Comparison of ENCODE assay signal across 8 cellular contexts in genomic region chr3:185935465-185936263, GRCh38. TPM values are rescaled to one million over a fixed set of nuclear protein-coding genes. Genes with fewer than 3 reads are reported as not detected.
DNase-seq lines count a peak whose midpoint lies in the region; ATAC-seq and TF ChIP-seq lines count a peak whose summit lies in the region.

No MANE protein-coding gene starts in this region.

- H2BK12ac ChIP-seq in H9 (ENCODE audit: insufficient read length, low read depth, low read length), result no peak overlapping the region

- no peak for DNase-seq in H9
- no peak for DNase-seq in SJSA1 (ENCODE audit: low read depth in 1 of 2, low spot score in 2 of 2)
- no peak for DNase-seq in fibroblast of mammary gland (ENCODE audit: low read depth)
- no peak for DNase-seq in NCI-H187 treated with DMSO at 0.1 percent for 48 hours (lab: John Stamatoyannopoulos, UW)
- no peak for DNase-seq in NCI-H226
- DNase-seq in activated CD4-positive, alpha-beta T cell treated with anti-CD3 and anti-CD28 coated beads for 48 hours, result no peak

- H3K18ac ChIP-seq in H9 (ENCODE audit: insufficient read length, low read depth, low read length), result no peak overlapping the region

- H3K4ac ChIP-seq in H9 (ENCODE audit: low read depth, low read length), result no peak overlapping the region

- H4K5ac ChIP-seq in H9 (ENCODE audit: insufficient read length, low read depth, low read length), result no peak overlapping the region

- H3K14ac ChIP-seq in H9 (ENCODE audit: insufficient read depth, low read length), result no peak overlapping the region

- no peaks in the 10 kb centered on the region for H4K20me1 ChIP-seq in H9 (ENCODE audit: control insufficient read depth, insufficient read depth, insufficient read length)

- H3K4me3 ChIP-seq in SJSA1 (peak overlapping the region; percentile 87), fibroblast of mammary gland (ENCODE audit: control insufficient read depth, low read depth, low read length) (peak overlapping the region; percentile 100), skeletal muscle satellite cell (ENCODE audit: low read length) (peak overlapping the region; percentile 96)

- no peaks in the 10 kb centered on the region for H3K79me1 ChIP-seq in H9 (ENCODE audit: insufficient read depth, low read depth, low read length, poor library complexity, severe bottlenecking)

- no peak overlapping the region for H2AK5ac ChIP-seq in H9 (ENCODE audit: insufficient read length, low read length)

- H3K9me3 ChIP-seq in H9 (ENCODE audit: control insufficient read depth, low read depth, low read length) (no peaks in the 10 kb centered on the region), SJSA1 (replicated peaks) (0 out of 2 replicates have a peak, but pooled peaks cover 3% of the 10 kb centered on the region), skeletal muscle satellite cell (replicated peaks; ENCODE audit: low read length) (no peaks in the 10 kb centered on the region)

- H3K36me3 ChIP-seq in SJSA1 (peaks cover 61% of the 10 kb centered on the region), skeletal muscle satellite cell (ENCODE audit: insufficient read depth, low read length) (peaks cover 25% of the 10 kb centered on the region)

- H3K27me3 ChIP-seq in H9 (ENCODE audit: insufficient read depth, low read length) (no peaks in the 10 kb centered on the region), SJSA1 (replicated peaks) (no peaks in the 10 kb centered on the region), skeletal muscle satellite cell (ENCODE audit: control insufficient read depth, insufficient read depth, low read length) (no peaks in the 10 kb centered on the region)

- H4K91ac ChIP-seq in H9 (ENCODE audit: insufficient read length, low read depth, low read length), result no peak overlapping the region

- peaks cover 68% of the 10 kb centered on the region for H3K79me2 ChIP-seq in H9 (ENCODE audit: insufficient read depth, low read length)

- H2BK20ac ChIP-seq in H9 (ENCODE audit: low read depth, low read length, poor library complexity, severe bottlenecking), result no peak overlapping the region

- H3K23me2 ChIP-seq in H9 (ENCODE audit: insufficient read length, low read depth, low read length, poor library complexity, severe bottlenecking), result peaks cover 15% of the 10 kb centered on the region

- H3K27ac ChIP-seq in H9 (ENCODE audit: insufficient read length, low read depth, low read length) (no peak overlapping the region), SJSA1 (peak overlapping the region; percentile 96)

- peaks cover 14% of the 10 kb centered on the region for H3K27me3 Mint-ChIP-seq in H9 (ENCODE audit: low read depth)

- peak overlapping the region; percentile 98 for H3K4me2 ChIP-seq in H9 (ENCODE audit: insufficient read depth, insufficient read length, low read length)
- peak overlapping the region; percentile 84 for H3K4me2 ChIP-seq in skeletal muscle satellite cell (ENCODE audit: low read length)

- no peak overlapping the region for H2AFZ ChIP-seq in H9 (ENCODE audit: low read length)

- H3K4me1 Mint-ChIP-seq in H9, result peaks cover 42 to 46% of the 10 kb centered on the region in 2 experiments

- no peak overlapping the region for H2BK5ac ChIP-seq in H9 (ENCODE audit: insufficient read length, low read length)

- peak overlapping the region; percentile 100 for H3K9ac ChIP-seq in H9 (ENCODE audit: extremely low read depth, insufficient read length, low read length)
- peak overlapping the region; percentile 100 for H3K9ac ChIP-seq in skeletal muscle satellite cell (ENCODE audit: low read depth, low read length)

- WGBS in H9 (ENCODE audit: extremely low coverage, insufficient read length, low lambda C conversion rate), result no CpG with 5 or more reads among the region's 11 CpGs

- no peak overlapping the region for H3K56ac ChIP-seq in H9 (ENCODE audit: insufficient read length, low read depth, low read length)

- no peak overlapping the region for H2BK15ac ChIP-seq in H9 (ENCODE audit: low read depth, low read length)

- peak overlapping the region; percentile 100 for H3K4me3 Mint-ChIP-seq in H9

- peak overlapping the region; percentile 100; a peak in 5 of 7 replicates for H3K27ac Mint-ChIP-seq in H9

- H2BK120ac ChIP-seq in H9 (ENCODE audit: low read depth, low read length, poor library complexity, severe bottlenecking), result no peak overlapping the region

- TF ChIP-seq CTCF in H9 (conservative IDR thresholded peaks at IDR 0.05), result no peak
- no peak for TF ChIP-seq CTCF in fibroblast of mammary gland (conservative IDR thresholded peaks at IDR 0.05; ENCODE audit: control insufficient read depth, insufficient read depth, low read depth, low read length)

- ATAC-seq in HG02840 (IDR thresholded peaks at IDR 0.05; ENCODE audit: low FRiP score, unreplicated experiment), result no peak

- no peak overlapping the region for H4K8ac ChIP-seq in H9 (replicated peaks; ENCODE audit: insufficient read length, low read depth, low read length)

- H3K23ac ChIP-seq in H9 (ENCODE audit: insufficient read length, low read depth, low read length), result no peak overlapping the region

- no peak overlapping the region for H3T11ph ChIP-seq in H9 (ENCODE audit: low read length)

- H3K36me3 Mint-ChIP-seq in H9 (ENCODE audit: insufficient read depth in 1 of 3, low read depth in 3 of 3), result peaks cover 54 to 66% (median 59%) of the 10 kb centered on the region in 3 experiments

- peaks cover 10 to 15% of the 10 kb centered on the region in 2 experiments for H3K9me3 Mint-ChIP-seq in H9

- H3K4me1 ChIP-seq in H9 (ENCODE audit: insufficient read depth, low read length) (peaks cover 9% of the 10 kb centered on the region; the same call in 1 of the 2 replicates), SJSA1 (replicated peaks) (peaks cover 44% of the 10 kb centered on the region), skeletal muscle satellite cell (ENCODE audit: control insufficient read depth, insufficient read depth, low read length) (peaks cover 36% of the 10 kb centered on the region)

RNA-seq across cellular contexts. Expression of gene TRA2B, which starts 2.1 kb away (rescaled TPM):
- 344 and 349 TPM in 2 replicates for total RNA-seq in H9 (2021)
- 157 and 210 TPM in 2 replicates for total RNA-seq in SJSA1 (2014; rRNA removed; shearing (Covaris generic))
- 213 and 218 TPM in 2 replicates for total RNA-seq in skeletal muscle satellite cell (2012; rRNA removed)
